15 cellular contexts compared by ENCODE assay signal in the genomic region with DNA sequence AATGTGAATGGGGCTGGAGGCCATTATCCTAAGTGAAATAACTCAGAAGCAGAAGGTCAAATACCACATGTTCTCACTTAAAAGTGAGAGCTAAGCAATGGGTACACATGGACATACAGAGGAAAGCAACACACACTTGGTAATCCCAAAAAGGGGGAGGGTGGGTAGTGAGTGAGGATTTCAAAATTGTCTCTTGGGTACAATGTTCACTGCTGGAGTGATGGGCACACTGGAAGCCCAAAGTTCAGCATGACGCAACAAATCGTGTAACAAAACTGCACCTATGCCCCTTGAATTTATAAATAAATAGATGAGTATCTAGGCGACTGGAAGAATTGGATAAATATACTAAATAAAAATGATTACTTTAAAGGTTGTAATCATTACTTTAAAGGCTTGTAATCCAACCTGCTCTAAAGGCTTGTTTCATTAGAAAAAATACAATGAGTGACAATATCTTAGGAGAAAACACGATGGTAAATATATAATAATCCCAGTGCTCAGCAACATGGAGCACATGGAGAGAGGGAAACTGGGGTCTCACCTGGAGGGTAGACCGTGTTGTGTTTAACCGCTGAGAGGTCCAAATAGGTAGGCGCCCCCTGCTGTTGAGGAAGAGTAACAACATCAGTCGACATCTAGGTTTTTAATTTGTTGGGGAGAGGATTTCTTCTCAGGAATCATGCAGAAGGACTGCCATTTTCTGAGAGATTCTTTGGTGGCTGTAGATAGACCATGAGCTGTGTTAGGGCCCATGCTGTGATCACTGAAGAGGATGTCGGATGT.
DNase-seq lines count a peak whose midpoint lies in the region; ATAC-seq, FAIRE-seq and TF ChIP-seq lines count a peak whose summit lies in the region.
"Had no signal": no experiment of that assay in that cellular context is flagged by ENCODE, and none has a peak within 500 bp of the region (broad histone marks: within the 10 kb centered on the region; RNA-seq: fewer than 3 reads in every experiment).

No MANE protein-coding gene starts in this region.

- no peaks in the 10 kb centered on the region for H3K36me3 ChIP-seq in MG63
- H3K36me3 ChIP-seq: gastroesophageal sphincter, upper lobe of left lung had no signal

- no peak for ATAC-seq in GM21717 (IDR thresholded peaks at IDR 0.05; ENCODE audit: unreplicated experiment)
- ATAC-seq: gastroesophageal sphincter had no signal

- H3K4me3 ChIP-seq in MG63 = no peak overlapping the region
- H3K4me3 ChIP-seq: gastroesophageal sphincter, upper lobe of left lung had no signal

- H3K9me3 ChIP-seq in MG63 = no peaks in the 10 kb centered on the region
- H3K9me3 ChIP-seq: gastroesophageal sphincter, upper lobe of left lung had no signal

- TF ChIP-seq CTCF in D721Med (IDR thresholded peaks at IDR 0.05; ENCODE audit: insufficient read depth, missing control alignments) = peak; percentile 28

- no peaks in the 10 kb centered on the region for H3K27me3 ChIP-seq in MG63
- H3K27me3 ChIP-seq: gastroesophageal sphincter, upper lobe of left lung had no signal

- DNase-seq in D721Med (ENCODE audit: insufficient read length, low spot score) (no peak), H54 (ENCODE audit: insufficient read length, low spot score) (peak; percentile 1), SK-MEL-5 (ENCODE audit: low read depth, low spot score) (peak; percentile 58), iPS-NIHi11 (ENCODE audit: low spot score) (peak; percentile 55), NCI-H524 treated with DMSO at 0.1 percent for 48 hours (lab: John Stamatoyannopoulos, UW) (no peak), MG63 (no peak)
- DNase-seq in activated CD8-positive, alpha-beta memory T cell treated with anti-CD3 and anti-CD28 coated beads, Interleukin-2, amount 50 U/mL, for 4 hours = no peak
- DNase-seq: activated CD4-positive, alpha-beta T cell treated with anti-CD3 and anti-CD28 coated beads, Interleukin-2, amount 10 ng/mL, durations not matched to agents 24 days and 14 days; amygdala; GDM1; NCI-H510A; stimulated activated CD4-positive, alpha-beta T cell treated with anti-CD3 and anti-CD28 coated beads, Interleukin-4, amount 100 ng/mL, for 1 hour; upper lobe of left lung had no signal

- FAIRE-seq in D721Med (lab: Jason Lieb, UNC) (no peak), H54 (lab: Jason Lieb, UNC) (no peak)

- in situ Hi-C loops in SK-MEL-5 (cut with HindIII; ENCODE audit: low pct_unique_long_range_greater_than_20kb, low sequenced_read_pairs) = no loop called here

- TF ChIP-seq POLR2A in H54 (IDR thresholded peaks at IDR 0.05; ENCODE audit: low read depth, low read length) = no peak

Comparison
In these comparisons a context has a peak if more than half of its experiments do, and no peak if none do; other contexts are left out.
1. DNase-seq: peak in H54 (single experiment), SK-MEL-5 (single experiment) and iPS-NIHi11 (single experiment); none in D721Med (single experiment), activated CD8-positive, alpha-beta memory T cell treated with anti-CD3 and anti-CD28 coated beads, Interleukin-2, amount 50 U/mL, for 4 hours (single experiment), NCI-H524 treated with DMSO at 0.1 percent for 48 hours (single experiment) and MG63 (single experiment).